ENCODE assay signal across 25 cellular contexts in genomic region chr7:80686576-80686975, GRCh38. TPM values are rescaled to one million over a fixed set of nuclear protein-coding genes. Genes with fewer than 3 reads are reported as not detected.
DNase-seq lines count a peak whose midpoint lies in the region; ATAC-seq and TF ChIP-seq lines count a peak whose summit lies in the region.
"Had no signal": no experiment of that assay in that cellular context is flagged by ENCODE, and none has a peak within 500 bp of the region (broad histone marks: within the 10 kb centered on the region; RNA-seq: fewer than 3 reads in every experiment).

No MANE protein-coding gene starts in this region.

- CTCF ChIA-PET in mammary epithelial cell (lab: Charles Lee; ENCODE audit: low non-redundant PET): no interaction called here
- CTCF ChIA-PET in naive thymus-derived CD4-positive, alpha-beta T cell (lab: Charles Lee): no interaction called here

- H3K27ac Mint-ChIP-seq in naive thymus-derived CD4-positive, alpha-beta T cell: no peak overlapping the region
- H3K27ac Mint-ChIP-seq: activated naive CD4-positive, alpha-beta T cell treated with anti-CD3 and anti-CD28 coated beads, Interleukin-2, amount 50 U/mL, for 72 hours; activated T-helper 1 cell treated with anti-CD3 and anti-CD28 coated beads, Interleukin-12 subunit alpha, Interleukin-12 subunit beta, Interleukin-2, Interleukin-4 antibody, amounts not matched to agents 30 ng/mL and 10 ng/mL and 1 ng/mL, durations not matched to agents 14 hours and 24 hours and 36 hours; IgD-negative memory B cell had no signal

- 85% methylated on average over 2 of the region's 2 CpGs for WGBS in mammary epithelial cell (ENCODE audit: low coverage, missing lambda C conversion rate)

- H3K4me1 Mint-ChIP-seq in naive thymus-derived CD4-positive, alpha-beta T cell: no peaks in the 10 kb centered on the region
- H3K4me1 Mint-ChIP-seq: IgD-negative memory B cell had no signal

- in situ Hi-C loops in mammary epithelial cell (cut with MboI; ENCODE audit: low sequenced_read_pairs in 2 of 2): no loop called here

- TF ChIP-seq CTCF in NB4 (IDR thresholded peaks at IDR 0.05; ENCODE audit: low read depth, low read length): no peak
- TF ChIP-seq CTCF in mammary epithelial cell (conservative IDR thresholded peaks at IDR 0.05 in 1 of 2, IDR thresholded peaks at IDR 0.05 in 1 of 2; ENCODE audit: extremely low read depth in 1 of 2, insufficient read depth in 1 of 2, low read depth in 1 of 2, low read length in 2 of 2): no peak

- no peaks in the 10 kb centered on the region for H3K27me3 ChIP-seq in mammary epithelial cell (ENCODE audit: insufficient read depth, low read length)
- no peaks in the 10 kb centered on the region for H3K27me3 ChIP-seq in naive thymus-derived CD4-positive, alpha-beta T cell (ENCODE audit: control insufficient read depth in 2 of 2, insufficient read depth in 2 of 2, low read length in 2 of 2)
- H3K27me3 ChIP-seq: body of pancreas, tibial nerve had no signal

- no peak overlapping the region for H3K9ac ChIP-seq in mammary epithelial cell (ENCODE audit: insufficient read depth, low read length)

- intact Hi-C loops in mammary epithelial cell (cut with micrococcal nuclease): no loop called here
- intact Hi-C loops in naive thymus-derived CD4-positive, alpha-beta T cell (cut with micrococcal nuclease): no loop called here

- no peaks in the 10 kb centered on the region for H3K79me2 ChIP-seq in mammary epithelial cell (ENCODE audit: insufficient read depth, low read length)

- peak; percentile 65 for DNase-seq in ELR (ENCODE audit: low read depth)
- DNase-seq in NB4 (ENCODE audit: low read depth): peak; percentile 53
- peak; percentile 69 for DNase-seq in mammary epithelial cell
- DNase-seq in naive thymus-derived CD4-positive, alpha-beta T cell: no peak
- DNase-seq: activated CD4-positive, alpha-beta T cell treated with anti-CD3 and anti-CD28 coated beads for 4 hours; body of pancreas; cortex of kidney; DMS79 treated with DMSO at 0.1 percent for 48 hours; hypothalamus; lower lobe of right lung; NCI-H187 treated with DMSO at 0.1 percent for 48 hours; NCI-H345; NK-92 treated with Interleukin-12 subunit alpha and Interleukin-12 subunit beta, amount 100 ng/mL, for 24 hours; psoas muscle; stimulated activated naive CD4-positive, alpha-beta T cell treated with Interleukin-2 at 50 U/mL for 16 hours; T-helper 1 cell had no signal

- no peaks in the 10 kb centered on the region for H4K20me1 ChIP-seq in mammary epithelial cell (ENCODE audit: insufficient read depth, low read length)

- no peaks in the 10 kb centered on the region for H3K36me3 ChIP-seq in mammary epithelial cell (ENCODE audit: insufficient read depth, low read length)
- no peaks in the 10 kb centered on the region for H3K36me3 ChIP-seq in naive thymus-derived CD4-positive, alpha-beta T cell (ENCODE audit: control insufficient read depth in 2 of 3, insufficient read depth in 3 of 3, low read length in 3 of 3)
- H3K36me3 ChIP-seq: lower lobe of right lung, tibial nerve had no signal

- peaks cover 0 to 9% (median 0%) of the 10 kb centered on the region in 11 donors for H3K9me3 Mint-ChIP-seq in naive thymus-derived CD4-positive, alpha-beta T cell
- H3K9me3 Mint-ChIP-seq: activated T-helper 1 cell treated with anti-CD3 and anti-CD28 coated beads, Interleukin-12 subunit alpha, Interleukin-12 subunit beta, Interleukin-2, Interleukin-4 antibody, amounts not matched to agents 30 ng/mL and 10 ng/mL and 1 ng/mL, durations not matched to agents 14 hours and 24 hours and 36 hours had no signal

- H3K27ac ChIP-seq in mammary epithelial cell (ENCODE audit: insufficient read depth, low read depth, low read length): no peak overlapping the region
- no peak overlapping the region for H3K27ac ChIP-seq in naive thymus-derived CD4-positive, alpha-beta T cell (ENCODE audit: low read depth, low read length)
- H3K27ac ChIP-seq: body of pancreas, HL-60, lower lobe of right lung, psoas muscle, tibial nerve had no signal

- peak; percentile 18 for ATAC-seq in naive thymus-derived CD4-positive, alpha-beta T cell
- ATAC-seq in HG03196 (IDR thresholded peaks at IDR 0.05; ENCODE audit: unreplicated experiment) (no peak), GM19467 (IDR thresholded peaks at IDR 0.05; ENCODE audit: unreplicated experiment) (no peak), esophagus mucosa (no peak)
- ATAC-seq: activated naive CD4-positive, alpha-beta T cell treated with anti-CD3 and anti-CD28 coated beads, Interleukin-2, amount 50 U/mL, for 72 hours; body of pancreas; lower lobe of right lung; psoas muscle; Right ventricle myocardium inferior had no signal

- H3K4me3 ChIP-seq in NB4 (ENCODE audit: low read depth, low read length) (no peak overlapping the region), mammary epithelial cell (replicated peaks in 1 of 3; ENCODE audit: insufficient read depth in 1 of 3, low read depth in 2 of 3, low read length in 3 of 3) (no peak overlapping the region)
- H3K4me3 ChIP-seq in naive thymus-derived CD4-positive, alpha-beta T cell (ENCODE audit: low read length): no peak overlapping the region
- H3K4me3 ChIP-seq: body of pancreas, lower lobe of right lung, psoas muscle, tibial nerve had no signal

- H3K27me3 Mint-ChIP-seq in naive thymus-derived CD4-positive, alpha-beta T cell: peaks cover 0 to 13% (median 0%) of the 10 kb centered on the region in 5 donors
- H3K27me3 Mint-ChIP-seq: IgD-negative memory B cell had no signal

- H3K4me3 Mint-ChIP-seq in naive thymus-derived CD4-positive, alpha-beta T cell: no peak overlapping the region
- H3K4me3 Mint-ChIP-seq: activated T-helper 1 cell treated with anti-CD3 and anti-CD28 coated beads, Interleukin-12 subunit alpha, Interleukin-12 subunit beta, Interleukin-2, Interleukin-4 antibody, amounts not matched to agents 30 ng/mL and 10 ng/mL and 1 ng/mL, durations not matched to agents 14 hours and 24 hours and 36 hours; IgD-negative memory B cell had no signal

- no peaks in the 10 kb centered on the region for H3K36me3 Mint-ChIP-seq in naive thymus-derived CD4-positive, alpha-beta T cell
- H3K36me3 Mint-ChIP-seq: activated naive CD4-positive, alpha-beta T cell treated with anti-CD3 and anti-CD28 coated beads, Interleukin-2, amount 50 U/mL, for 72 hours had no signal

- H3K4me1 ChIP-seq in mammary epithelial cell (ENCODE audit: insufficient read depth, low read length): no peaks in the 10 kb centered on the region
- H3K4me1 ChIP-seq in naive thymus-derived CD4-positive, alpha-beta T cell (ENCODE audit: control insufficient read depth in 2 of 2, insufficient read depth in 2 of 2, low read length in 2 of 2): no peaks in the 10 kb centered on the region
- H3K4me1 ChIP-seq: body of pancreas, lower lobe of right lung, psoas muscle, tibial nerve had no signal

- no TSS peak for BruUV-seq in mammary epithelial cell (replicated peaks; lab: Mats Ljungman, UMichigan)

- H3K4me2 ChIP-seq in mammary epithelial cell (ENCODE audit: insufficient read depth, low read depth, low read length): no peak overlapping the region

- H3K9me3 ChIP-seq in mammary epithelial cell (replicated peaks; ENCODE audit: insufficient read depth, low read length): no peaks in the 10 kb centered on the region
- H3K9me3 ChIP-seq in naive thymus-derived CD4-positive, alpha-beta T cell (ENCODE audit: control insufficient read depth in 2 of 3, low read length in 3 of 3): no peaks in the 10 kb centered on the region
- H3K9me3 ChIP-seq: body of pancreas, lower lobe of right lung had no signal

- POLR2A ChIA-PET in naive thymus-derived CD4-positive, alpha-beta T cell (lab: Charles Lee): no interaction called here

- H2AFZ ChIP-seq in mammary epithelial cell (ENCODE audit: low read depth, low read length): no peak overlapping the region

- dilution Hi-C loops in mammary epithelial cell (cut with HindIII; ENCODE audit: low sequenced_read_pairs): no loop called here

- no peak for TF ChIP-seq POLR2A in NB4 (IDR thresholded peaks at IDR 0.05; ENCODE audit: extremely low read depth, insufficient read length)

RNA-seq across cellular contexts. Expression of gene CD36, which starts 48.1 kb away (rescaled TPM):
- under 1 TPM in 1 of 2 donors, not detected in 1; 0.50 TPM for total RNA-seq in mammary epithelial cell
- polyA plus RNA-seq in mammary epithelial cell: 0.10 TPM
- 0.10 TPM for polyA minus RNA-seq in mammary epithelial cell
- total RNA-seq in naive thymus-derived CD4-positive, alpha-beta T cell: 100 to 1,000 TPM in 1 of 5 experiments, 1 to 10 TPM in 3, not detected in 1; 3.0 to 109 (median 6.3) TPM
- 1 to 10 TPM in 1 of 2 donors, under 1 TPM in 1; 0.16 to 1.2 TPM for polyA plus RNA-seq in naive thymus-derived CD4-positive, alpha-beta T cell
- 4.2 TPM for total RNA-seq in esophagus mucosa
- total RNA-seq: activated naive CD4-positive, alpha-beta T cell treated with anti-CD3 and anti-CD28 coated beads, Interleukin-2, amount 50 U/mL, for 72 hours; activated T-helper 1 cell treated with anti-CD3 and anti-CD28 coated beads, Interleukin-12 subunit alpha, Interleukin-12 subunit beta, Interleukin-2, Interleukin-4 antibody, amounts not matched to agents 30 ng/mL and 10 ng/mL and 1 ng/mL, durations not matched to agents 14 hours and 24 hours and 36 hours had no signal

Comparison
In these comparisons a context has a peak if more than half of its experiments do, and no peak if none do; other contexts are left out.
1. DNase-seq: peak in ELR (single experiment), NB4 (single experiment) and mammary epithelial cell (single experiment); none in naive thymus-derived CD4-positive, alpha-beta T cell (0 of 9).